17 cellular contexts compared by ENCODE assay signal in the genomic region with DNA sequence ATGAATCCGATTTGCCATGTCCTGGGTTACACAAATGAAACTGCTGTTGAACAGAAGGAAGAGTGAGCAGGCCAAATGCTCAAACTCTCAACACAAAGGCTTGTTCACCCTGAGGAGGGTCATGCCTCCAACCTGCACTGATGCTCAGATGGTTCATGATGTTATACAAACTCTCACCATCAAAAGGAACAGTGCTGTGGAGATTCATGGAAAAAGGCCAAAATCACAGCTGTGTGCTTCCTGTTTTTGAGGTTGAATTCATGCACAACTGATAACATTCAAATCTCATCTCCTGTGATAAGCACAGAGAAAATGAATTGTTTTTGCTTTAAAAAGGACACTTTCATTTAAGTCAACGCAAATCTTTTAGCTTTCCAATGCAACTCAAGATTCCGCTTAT. TPM values are rescaled to one million over a fixed set of nuclear protein-coding genes. Genes with fewer than 3 reads are reported as not detected.
DNase-seq lines count a peak whose midpoint lies in the region; ATAC-seq lines count a peak whose summit lies in the region.
"Had no signal": no experiment of that assay in that cellular context is flagged by ENCODE, and none has a peak within 500 bp of the region (broad histone marks: within the 10 kb centered on the region; RNA-seq: fewer than 3 reads in every experiment).

No MANE protein-coding gene starts in this region.

- POLR2A ChIA-PET in CD4-positive, alpha-beta memory T cell (lab: Charles Lee; ENCODE audit: partially characterized antibody): no interaction called here
- POLR2A ChIA-PET in T-cell (lab: Charles Lee): no interaction called here

- CTCF ChIA-PET in CD4-positive, alpha-beta memory T cell (lab: Charles Lee; ENCODE audit: partially characterized antibody): no interaction called here
- CTCF ChIA-PET in T-cell (lab: Charles Lee): no interaction called here

- peak overlapping the region in 5 of 7 donors; percentile 0 to 72 (median 7) for H3K27ac Mint-ChIP-seq in CD4-positive, alpha-beta memory T cell
- peak overlapping the region; percentile 23 to 78 for H3K27ac Mint-ChIP-seq in T-cell
- H3K27ac Mint-ChIP-seq: activated CD4-positive, alpha-beta memory T cell treated with anti-CD3 and anti-CD28 coated beads, Interleukin-2, amount 10 ng/mL, durations not matched to agents 7 days and 5 days had no signal

- peak; percentile 55 to 86 (median 66) for ATAC-seq in T-cell (replicated peaks in 1 of 4)
- ATAC-seq in HG02885 (IDR thresholded peaks at IDR 0.05; ENCODE audit: poor library complexity, unreplicated experiment): no peak
- no peak for ATAC-seq in HG02840 (IDR thresholded peaks at IDR 0.05; ENCODE audit: low FRiP score, unreplicated experiment)
- ATAC-seq: lower lobe of right lung had no signal

- H3K27me3 ChIP-seq in CD4-positive, alpha-beta memory T cell (ENCODE audit: insufficient read depth, low read length): no peaks in the 10 kb centered on the region

- no peak overlapping the region for H3K4me3 ChIP-seq in CD4-positive, alpha-beta memory T cell (ENCODE audit: low read length in 2 of 2)
- H3K4me3 ChIP-seq: lower lobe of right lung had no signal

- H3K9me3 ChIP-seq in CD4-positive, alpha-beta memory T cell (ENCODE audit: control insufficient read depth in 1 of 2, low read length in 2 of 2): no peaks in the 10 kb centered on the region
- H3K9me3 ChIP-seq: lower lobe of right lung had no signal

- H3K27ac ChIP-seq in CD4-positive, alpha-beta memory T cell (ENCODE audit: low read depth, low read length): no peak overlapping the region
- H3K27ac ChIP-seq: epithelial cell of prostate, lower lobe of right lung had no signal

- H3K27me3 Mint-ChIP-seq in CD4-positive, alpha-beta memory T cell: peaks cover 0 to 2% of the 10 kb centered on the region in 2 donors
- H3K27me3 Mint-ChIP-seq in T-cell: no peaks in the 10 kb centered on the region
- H3K27me3 Mint-ChIP-seq: central memory CD8-positive, alpha-beta T cell had no signal

- peak in 1 of 5 donors; percentile 1 for DNase-seq in CD4-positive, alpha-beta memory T cell
- DNase-seq in HCEC 1CT: peak; percentile 29
- DNase-seq in T-cell: peak in 9 of 34 experiments; percentile 3 to 27 (median 4)
- DNase-seq in lung microvascular endothelial cell (ENCODE audit: low read depth in 2 of 2): peak; percentile 76 to 97
- DNase-seq in D341Med (ENCODE audit: low spot score): no peak
- no peak for DNase-seq in NCI-H1105 treated with DMSO at 0.1 percent for 48 hours (lab: John Stamatoyannopoulos, UW)
- DNase-seq: activated CD4-positive, alpha-beta memory T cell treated with anti-CD3 and anti-CD28 coated beads, Interleukin-2, amount 10 ng/mL, durations not matched to agents 7 days and 5 days; activated gamma-delta T cell; hippocampal formation; lower lobe of right lung; NCI-H2171 treated with DMSO at 0.1 percent for 48 hours; stimulated activated CD4-positive, alpha-beta T cell treated with anti-CD3 and anti-CD28 coated beads, Interleukin-15, amount 100 ng/mL, for 24 hours had no signal

- H3K36me3 ChIP-seq in CD4-positive, alpha-beta memory T cell (ENCODE audit: insufficient read depth, low read length): no peaks in the 10 kb centered on the region

- H3K4me1 ChIP-seq in CD4-positive, alpha-beta memory T cell (ENCODE audit: insufficient read depth, low read length): no peaks in the 10 kb centered on the region

- intact Hi-C loops in CD4-positive, alpha-beta memory T cell (cut with micrococcal nuclease): no loop called here

- peaks cover 3 to 6% (median 5%) of the 10 kb centered on the region in 4 donors for H3K4me1 Mint-ChIP-seq in CD4-positive, alpha-beta memory T cell
- H3K4me1 Mint-ChIP-seq in T-cell: peaks cover 14 to 20% (median 18%) of the 10 kb centered on the region in 3 donors
- H3K4me1 Mint-ChIP-seq: central memory CD8-positive, alpha-beta T cell had no signal

- H3K9me3 Mint-ChIP-seq in CD4-positive, alpha-beta memory T cell: peaks cover 0 to 3% (median 0%) of the 10 kb centered on the region in 8 donors
- H3K9me3 Mint-ChIP-seq in T-cell: peaks cover 0 to 9% (median 0%) of the 10 kb centered on the region in 3 donors
- H3K9me3 Mint-ChIP-seq: activated CD4-positive, alpha-beta memory T cell treated with anti-CD3 and anti-CD28 coated beads, Interleukin-2, amount 10 ng/mL, durations not matched to agents 7 days and 5 days; central memory CD8-positive, alpha-beta T cell had no signal

- peaks cover 0 to 3% of the 10 kb centered on the region in 2 donors for H3K36me3 Mint-ChIP-seq in CD4-positive, alpha-beta memory T cell
- peaks cover 35% of the 10 kb centered on the region for H3K36me3 Mint-ChIP-seq in T-cell

- peak overlapping the region in 1 of 8 donors; percentile 57 for H3K4me3 Mint-ChIP-seq in CD4-positive, alpha-beta memory T cell
- peak overlapping the region in 1 of 3 donors; percentile 36 for H3K4me3 Mint-ChIP-seq in T-cell
- H3K4me3 Mint-ChIP-seq: activated CD4-positive, alpha-beta memory T cell treated with anti-CD3 and anti-CD28 coated beads, Interleukin-2, amount 10 ng/mL, durations not matched to agents 7 days and 5 days; central memory CD8-positive, alpha-beta T cell had no signal

RNA-seq across cellular contexts. Expression of a gene that starts 22.1 kb away (rescaled TPM):
- total RNA-seq in CD4-positive, alpha-beta memory T cell: 1 to 10 TPM; 8.1 to 8.6 TPM
- 1 to 10 TPM in 1 of 2 donors, under 1 TPM in 1; 0.22 to 2.0 TPM for polyA plus RNA-seq in CD4-positive, alpha-beta memory T cell
- total RNA-seq in T-cell (10 to 100 TPM; 14.3 to 49.2 (median 15.7) TPM), lung microvascular endothelial cell (0.60 and 1.3 TPM in 2 replicates)
- total RNA-seq: osteocyte had no signal

Comparison
In these comparisons a context has a peak if more than half of its experiments do, and no peak if none do; other contexts are left out.
1. DNase-seq: peak in HCEC 1CT (single experiment) and lung microvascular endothelial cell (2 of 2); none in D341Med (single experiment) and NCI-H1105 treated with DMSO at 0.1 percent for 48 hours (single experiment).
2. ATAC-seq: peak in T-cell (4 of 4); none in HG02885 (single experiment) and HG02840 (single experiment).